Comparison of ENCODE assay signal across 9 cellular contexts in the genomic region with DNA sequence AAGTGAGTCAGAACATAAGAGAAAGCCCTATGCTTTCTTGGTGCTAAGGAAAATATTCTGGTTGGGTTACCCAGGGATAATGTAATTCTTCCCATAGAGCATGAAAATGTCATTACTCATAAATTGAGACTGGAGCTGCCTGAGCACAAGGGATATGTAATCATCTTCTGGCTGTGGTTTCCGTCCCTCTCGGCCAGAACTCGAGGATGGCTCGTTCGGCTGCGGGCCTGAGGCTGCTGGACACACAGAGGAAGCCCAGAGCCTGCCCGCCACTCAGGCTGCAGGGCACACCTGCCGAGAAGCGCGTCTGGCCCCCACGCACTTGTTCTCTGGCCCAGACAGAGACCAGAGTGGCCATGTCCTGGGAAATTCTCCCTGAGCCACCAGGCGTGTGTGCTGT.
DNase-seq lines count a peak whose midpoint lies in the region; ATAC-seq, FAIRE-seq and TF ChIP-seq lines count a peak whose summit lies in the region.
"Had no signal": no experiment of that assay in that cellular context is flagged by ENCODE, and none has a peak within 500 bp of the region (broad histone marks: within the 10 kb centered on the region; RNA-seq: fewer than 3 reads in every experiment).

No MANE protein-coding gene starts in this region.

- H3K27me3 ChIP-seq in KMS-11 (ENCODE audit: insufficient read depth, low read depth) (no peaks in the 10 kb centered on the region), HepG2 (ENCODE audit: control insufficient read depth in 1 of 2, insufficient read depth in 2 of 2, low read length in 2 of 2) (no peaks in the 10 kb centered on the region), thymus (ENCODE audit: control insufficient read depth, insufficient read depth) (no peaks in the 10 kb centered on the region), testis (no peaks in the 10 kb centered on the region)

- peaks cover 75% of the 10 kb centered on the region for H3K4me1 Mint-ChIP-seq in chondrocyte (ENCODE audit: low read depth)

- ATAC-seq in HepG2 (no peak), GM18502 (IDR thresholded peaks at IDR 0.05; ENCODE audit: poor library complexity, unreplicated experiment) (no peak), HG02610 (IDR thresholded peaks at IDR 0.05; ENCODE audit: unreplicated experiment) (no peak)

- CTCF ChIA-PET in HepG2 (lab: Yijun Ruan, JAX; ENCODE audit: low intra/inter-chr PET ratio, low total read pairs), result no interaction called here

- no peak overlapping the region for H2AFZ ChIP-seq in KMS-11 (ENCODE audit: low read depth)
- no peak overlapping the region for H2AFZ ChIP-seq in HepG2 (ENCODE audit: low read length)

- H3K4me1 ChIP-seq in KMS-11 (ENCODE audit: low read depth, poor library complexity, severe bottlenecking) (peaks cover 55% of the 10 kb centered on the region), HepG2 (ENCODE audit: insufficient read depth, low read length) (peaks cover 11% of the 10 kb centered on the region), thymus (ENCODE audit: control insufficient read depth, insufficient read depth, low read length) (no peaks in the 10 kb centered on the region), testis (peaks cover 7% of the 10 kb centered on the region)

- no peaks in the 10 kb centered on the region for H3K9me3 Mint-ChIP-seq in chondrocyte (ENCODE audit: low read depth)
- H3K9me3 Mint-ChIP-seq: memory B cell had no signal

- TF ChIP-seq EP300 in HepG2 (IDR thresholded peaks at IDR 0.05; ENCODE audit: low read depth in 2 of 2, low read length in 2 of 2), result no peak
- TF ChIP-seq EP300 in HepG2 (CRISPR knock-in tag; IDR thresholded peaks at IDR 0.05; ENCODE audit: borderline replicate concordance), result no peak

- H3K27me3 Mint-ChIP-seq in chondrocyte (ENCODE audit: low read depth), result no peaks in the 10 kb centered on the region

- H3K36me3 ChIP-seq in KMS-11 (ENCODE audit: insufficient read depth) (no peaks in the 10 kb centered on the region), HepG2 (replicated peaks in 1 of 2; ENCODE audit: control insufficient read depth in 1 of 2, insufficient read depth in 2 of 2, low read length in 2 of 2) (peaks cover 0 to 6% of the 10 kb centered on the region in 2 experiments; a peak in 1 of 5 replicates), thymus (ENCODE audit: control insufficient read depth, insufficient read depth) (no peaks in the 10 kb centered on the region), testis (ENCODE audit: low read depth, missing control alignments) (no peaks in the 10 kb centered on the region)

- H3K4me3 ChIP-seq in KMS-11 (IDR thresholded peaks at IDR 0.05; ENCODE audit: insufficient read depth, low read depth, low read length), result no peak overlapping the region
- no peak overlapping the region for H3K4me3 ChIP-seq in HepG2 (replicated peaks in 1 of 3; ENCODE audit: insufficient read depth in 1 of 3, low read depth in 2 of 3, low read length in 3 of 3)
- no peak overlapping the region for H3K4me3 ChIP-seq in thymus (ENCODE audit: low read length)
- H3K4me3 ChIP-seq in testis, result no peak overlapping the region

- H3K9me3 ChIP-seq in HepG2 (ENCODE audit: low read length), result no peaks in the 10 kb centered on the region
- H3K9me3 ChIP-seq in thymus (ENCODE audit: control insufficient read depth), result no peaks in the 10 kb centered on the region
- no peaks in the 10 kb centered on the region for H3K9me3 ChIP-seq in testis

- peak overlapping the region; percentile 8 for H3K4me3 Mint-ChIP-seq in chondrocyte (ENCODE audit: unreplicated experiment)
- H3K4me3 Mint-ChIP-seq: memory B cell had no signal

- TF ChIP-seq CTCF in KMS-11 (conservative IDR thresholded peaks at IDR 0.05; ENCODE audit: low read depth, low read length) (no peak), chondrocyte (IDR thresholded peaks at IDR 0.05) (no peak), HepG2 (CRISPR knock-in tag; IDR thresholded peaks at IDR 0.05) (no peak), testis (IDR thresholded peaks at IDR 0.05) (no peak)

- in situ Hi-C loops in HepG2 (cut with HindIII; ENCODE audit: extremely low pct_ligation_motif_present, low pct_unique_long_range_greater_than_20kb), result no loop called here

- BruUV-seq in HepG2 (replicated peaks; lab: Mats Ljungman, UMichigan), result no TSS peak

- H4K20me1 ChIP-seq in KMS-11 (ENCODE audit: insufficient read depth), result no peaks in the 10 kb centered on the region
- H4K20me1 ChIP-seq in HepG2 (ENCODE audit: insufficient read depth, low read length), result peaks cover 2% of the 10 kb centered on the region; the same call in 1 of the 2 replicates

- POLR2A ChIA-PET in HepG2 (lab: Yijun Ruan, JAX), result no interaction called here

- H3K4me2 ChIP-seq in KMS-11 (peak overlapping the region; percentile 78; the same call in 1 of the 2 replicates), HepG2 (ENCODE audit: low read depth, low read length) (no peak overlapping the region)

- no peak overlapping the region for H3K27ac ChIP-seq in KMS-11
- no peak overlapping the region for H3K27ac ChIP-seq in HepG2 (ENCODE audit: extremely low read length, insufficient read depth, low read length)
- H3K27ac ChIP-seq in thymus (ENCODE audit: low read depth), result peak overlapping the region; percentile 46
- H3K27ac ChIP-seq in testis, result no peak overlapping the region

- TF ChIP-seq RAD21 in HepG2 (CRISPR knock-in tag; IDR thresholded peaks at IDR 0.05), result no peak

- intact Hi-C loops in HepG2 (cut with micrococcal nuclease; ENCODE audit: unreplicated experiment) (no loop called here), testis (cut with DNase I; ENCODE audit: low total_unique reads) (no loop called here)

- peak overlapping the region; percentile 99 for H3K27ac Mint-ChIP-seq in chondrocyte (ENCODE audit: unreplicated experiment)
- H3K27ac Mint-ChIP-seq: memory B cell had no signal

- no peak for DNase-seq in chondrocyte (ENCODE audit: low spot score)
- DNase-seq in HepG2 (ENCODE audit: low spot score), result no peak
- no peak for DNase-seq in testis
- no peak for DNase-seq in NCI-H1092 (lab: John Stamatoyannopoulos, UW)

- H3K9ac ChIP-seq in KMS-11, result no peak overlapping the region
- no peak overlapping the region for H3K9ac ChIP-seq in HepG2 (ENCODE audit: insufficient read depth, low read depth, low read length)

- H3K79me2 ChIP-seq in KMS-11 (ENCODE audit: insufficient read depth, low read depth) (peaks cover 13% of the 10 kb centered on the region; the same call in 1 of the 2 replicates), HepG2 (ENCODE audit: insufficient read depth, low read length) (no peaks in the 10 kb centered on the region)

- FAIRE-seq in HepG2 (lab: Jason Lieb, UNC), result no peak

- TF ChIP-seq POLR2A in HepG2 (IDR thresholded peaks at IDR 0.05; ENCODE audit: insufficient read depth in 1 of 2, low read depth in 2 of 2, low read length in 2 of 2), result no peak
- TF ChIP-seq POLR2A in testis (IDR thresholded peaks at IDR 0.05), result no peak

- WGBS in HepG2 (ENCODE audit: low lambda C conversion rate), result 92% methylated on average over 7 of the region's 12 CpGs
- WGBS in thymus, result 95% methylated on average over 12 of the region's 12 CpGs
- WGBS in testis, 2 donors, result 70 to 85% methylated on average over 9 to 12 of the region's 12 CpGs

- no peaks in the 10 kb centered on the region for H3K36me3 Mint-ChIP-seq in chondrocyte (ENCODE audit: low read depth)

TF ChIP-seq in HepG2, 621 proteins besides CTCF, POLR2A, EP300 and RAD21:
- TF ChIP-seq ZNF768 (CRISPR knock-in tag; IDR thresholded peaks at IDR 0.05), result peak; percentile 20; the same call in 1 of the 2 replicates
- TF ChIP-seq ZNF83 (CRISPR knock-in tag; IDR thresholded peaks at IDR 0.05; ENCODE audit: borderline replicate concordance), result no peak
- TF ChIP-seq THAP11 (CRISPR knock-in tag; IDR thresholded peaks at IDR 0.05), result no peak
- TF ChIP-seq POGZ (CRISPR knock-in tag; IDR thresholded peaks at IDR 0.05), result no peak
- no peak for TF ChIP-seq ARNT (IDR thresholded peaks at IDR 0.05)
- no peak for TF ChIP-seq ARNTL (CRISPR knock-in tag; IDR thresholded peaks at IDR 0.05)
